In genomic region chr3:49397470-49397869, GRCh38 we compare ENCODE assay signal across 1 cellular context.
TF ChIP-seq lines count a peak whose summit lies in the region.

No MANE protein-coding gene starts in this region.

TF ChIP-seq in GM12878, 131 proteins besides CTCF, POLR2A, EP300 and RAD21:
- no peak for TF ChIP-seq LARP7 (IDR thresholded peaks at IDR 0.05)
- no peak for TF ChIP-seq SMAD5 (IDR thresholded peaks at IDR 0.05; ENCODE audit: low read depth)
- TF ChIP-seq NR2C2 (IDR thresholded peaks at IDR 0.05; ENCODE audit: borderline replicate concordance, control insufficient read depth, insufficient read length, low read depth) = no peak
- no peak for TF ChIP-seq CBFB (IDR thresholded peaks at IDR 0.05; ENCODE audit: low read depth)
- peak; percentile 37 for TF ChIP-seq MEF2B (IDR thresholded peaks at IDR 0.05; ENCODE audit: partially characterized antibody, poor library complexity, severe bottlenecking)
- no peak for TF ChIP-seq STAT3 (IDR thresholded peaks at IDR 0.05; ENCODE audit: low read depth, low read length)
- TF ChIP-seq SRF (IDR thresholded peaks at IDR 0.05; ENCODE audit: low read depth in 2 of 2, low read length in 2 of 2) = no peak
- TF ChIP-seq HDAC2 (IDR thresholded peaks at IDR 0.05) = no peak
- TF ChIP-seq ZNF384 (IDR thresholded peaks at IDR 0.05; ENCODE audit: borderline replicate concordance, low read depth, low read length) = no peak
- TF ChIP-seq SIX5 (IDR thresholded peaks at IDR 0.05; ENCODE audit: low read depth, low read length, severe bottlenecking) = peak; percentile 69
- TF ChIP-seq CEBPZ (IDR thresholded peaks at IDR 0.05; ENCODE audit: low read depth, low read length) = no peak
- no peak for TF ChIP-seq SMC3 (IDR thresholded peaks at IDR 0.05; ENCODE audit: borderline replicate concordance, low read length)
- no peak for TF ChIP-seq ETV6 (conservative IDR thresholded peaks at IDR 0.05 in 1 of 2, IDR thresholded peaks at IDR 0.05 in 1 of 2; ENCODE audit: borderline replicate concordance in 1 of 2, low read depth in 1 of 2)
- no peak for TF ChIP-seq KDM1A (IDR thresholded peaks at IDR 0.05; ENCODE audit: borderline replicate concordance)
- TF ChIP-seq E4F1 (IDR thresholded peaks at IDR 0.05; ENCODE audit: borderline replicate concordance, partially characterized antibody) = no peak
- TF ChIP-seq IKZF1 (conservative IDR thresholded peaks at IDR 0.05) = no peak
- no peak for TF ChIP-seq TARDBP (IDR thresholded peaks at IDR 0.05; ENCODE audit: borderline replicate concordance)
- TF ChIP-seq BHLHE40 (IDR thresholded peaks at IDR 0.05; ENCODE audit: borderline replicate concordance in 1 of 2, low read depth in 2 of 2, low read length in 1 of 2) = no peak
- TF ChIP-seq MYC (IDR thresholded peaks at IDR 0.05; ENCODE audit: insufficient read depth, insufficient read length, insufficient replicate concordance, low read length, severe bottlenecking) = no peak
- peak; percentile 72 for TF ChIP-seq HCFC1 (IDR thresholded peaks at IDR 0.05; ENCODE audit: low read length)
- no peak for TF ChIP-seq CHD1 (IDR thresholded peaks at IDR 0.05; ENCODE audit: low read depth, low read length)
- TF ChIP-seq RCOR1 (conservative IDR thresholded peaks at IDR 0.05; ENCODE audit: low read depth, low read length) = no peak
- peak; percentile 91 for TF ChIP-seq YY1 (IDR thresholded peaks at IDR 0.05; ENCODE audit: low read depth, low read length)
- TF ChIP-seq KLF5 (IDR thresholded peaks at IDR 0.05; ENCODE audit: partially characterized antibody) = no peak
- no peak for TF ChIP-seq ZBTB11 (CRISPR knock-in tag; IDR thresholded peaks at IDR 0.05)
- TF ChIP-seq JUND (IDR thresholded peaks at IDR 0.05; ENCODE audit: low read depth, low read length) = no peak
- TF ChIP-seq GATAD2B (conservative IDR thresholded peaks at IDR 0.05; ENCODE audit: low read depth) = no peak
- TF ChIP-seq RAD51 (IDR thresholded peaks at IDR 0.05) = 0 out of 2 replicates have a peak, but pooled peaks have one; percentile 45
- no peak for TF ChIP-seq ZNF687 (IDR thresholded peaks at IDR 0.05)
TF ChIP-seq in GM12878: peak in this region for 5.
